ENCODE assay signal across 18 cellular contexts in genomic region chr11:70698871-70699270, GRCh38.
"Had no signal": no experiment of that assay in that cellular context is flagged by ENCODE, and none has a peak within 500 bp of the region (broad histone marks: within the 10 kb centered on the region; RNA-seq: fewer than 3 reads in every experiment).

No MANE protein-coding gene starts in this region.

- H3K36me3 Mint-ChIP-seq: activated naive CD4-positive, alpha-beta T cell treated with anti-CD3 and anti-CD28 coated beads, Interleukin-2, amount 10 ng/mL, durations not matched to agents 7 days and 5 days; activated naive CD8-positive, alpha-beta T cell treated with anti-CD3 and anti-CD28 coated beads for 36 hours had no signal

- H3K9me3 ChIP-seq: SJCRH30, SK-N-SH had no signal

- H3K4me1 Mint-ChIP-seq: activated CD4-positive, alpha-beta T cell treated with anti-CD3 and anti-CD28 coated beads for 36 hours; activated naive CD8-positive, alpha-beta T cell treated with anti-CD3 and anti-CD28 coated beads for 36 hours had no signal

- ATAC-seq: activated CD4-positive, alpha-beta T cell treated with anti-CD3 and anti-CD28 coated beads for 36 hours; activated CD8-positive, alpha-beta T cell treated with anti-CD3 and anti-CD28 coated beads for 36 hours; activated T-cell treated with anti-CD3 and anti-CD28 coated beads, Interleukin-2, amount 50 U/mL, for 72 hours had no signal

- H3K27ac Mint-ChIP-seq: activated CD4-positive, alpha-beta T cell treated with anti-CD3 and anti-CD28 coated beads for 36 hours; activated CD8-positive, alpha-beta T cell treated with anti-CD3 and anti-CD28 coated beads for 36 hours; activated naive CD4-positive, alpha-beta T cell treated with anti-CD3 and anti-CD28 coated beads, Interleukin-2, amount 10 ng/mL, durations not matched to agents 7 days and 5 days; activated naive CD8-positive, alpha-beta T cell treated with anti-CD3 and anti-CD28 coated beads for 36 hours; activated T-cell treated with anti-CD3 and anti-CD28 coated beads, Interleukin-2, amount 50 U/mL, for 72 hours; activated T-helper 2 cell treated with anti-CD3 and anti-CD28 coated beads, Interferon-gamma antibody, Interleukin-2, Interleukin-4, amounts not matched to agents 10 μg/mL and 5 μg/mL and 100 μg/mL, durations not matched to agents 14 hours and 24 hours and 36 hours had no signal

- H3K9me3 Mint-ChIP-seq: activated CD8-positive, alpha-beta T cell treated with anti-CD3 and anti-CD28 coated beads for 36 hours; activated naive CD4-positive, alpha-beta T cell treated with anti-CD3 and anti-CD28 coated beads, Interleukin-2, amount 10 ng/mL, durations not matched to agents 7 days and 5 days; activated naive CD8-positive, alpha-beta T cell treated with anti-CD3 and anti-CD28 coated beads for 36 hours; activated T-cell treated with anti-CD3 and anti-CD28 coated beads, Interleukin-2, amount 50 U/mL, for 72 hours; activated T-helper 2 cell treated with anti-CD3 and anti-CD28 coated beads, Interferon-gamma antibody, Interleukin-2, Interleukin-4, amounts not matched to agents 10 μg/mL and 5 μg/mL and 100 μg/mL, durations not matched to agents 14 hours and 24 hours and 36 hours had no signal

- H3K36me3 ChIP-seq: SJCRH30, WERI-Rb-1 had no signal

- H3K27me3 Mint-ChIP-seq: activated CD8-positive, alpha-beta T cell treated with anti-CD3 and anti-CD28 coated beads for 36 hours had no signal

- H3K27ac ChIP-seq: SJCRH30, WERI-Rb-1 had no signal

- H3K27me3 ChIP-seq: SJCRH30 had no signal

- DNase-seq: activated CD4-positive, alpha-beta T cell treated with anti-CD3 and anti-CD28 coated beads for 36 hours; activated CD8-positive, alpha-beta memory T cell treated with anti-CD3 and anti-CD28 coated beads, Interleukin-2, amount 50 U/mL, for 4 hours; activated CD8-positive, alpha-beta T cell treated with anti-CD3 and anti-CD28 coated beads for 36 hours; activated gamma-delta T cell treated with Interleukin-2 at 50 U/mL for 16 hours; activated naive CD4-positive, alpha-beta T cell treated with anti-CD3 and anti-CD28 coated beads, Interleukin-2, amount 10 ng/mL, durations not matched to agents 7 days and 5 days; activated naive CD8-positive, alpha-beta T cell treated with anti-CD3 and anti-CD28 coated beads for 36 hours; activated T-cell treated with anti-CD3 and anti-CD28 coated beads, Interleukin-2, amount 50 U/mL, for 72 hours; Kasumi-1; NCI-H1436 treated with DMSO at 0.1 percent for 48 hours; NCI-H187; NK-92 treated with Interleukin-12 subunit alpha and Interleukin-12 subunit beta, amount 100 ng/mL, for 24 hours; OCI-M1; Right ventricle myocardium superior; SJCRH30; SK-N-SH; T-helper 1 cell; WERI-Rb-1 had no signal

- H3K4me3 Mint-ChIP-seq: activated CD4-positive, alpha-beta T cell treated with anti-CD3 and anti-CD28 coated beads for 36 hours; activated CD8-positive, alpha-beta T cell treated with anti-CD3 and anti-CD28 coated beads for 36 hours; activated naive CD4-positive, alpha-beta T cell treated with anti-CD3 and anti-CD28 coated beads, Interleukin-2, amount 10 ng/mL, durations not matched to agents 7 days and 5 days; activated naive CD8-positive, alpha-beta T cell treated with anti-CD3 and anti-CD28 coated beads for 36 hours; activated T-cell treated with anti-CD3 and anti-CD28 coated beads, Interleukin-2, amount 50 U/mL, for 72 hours had no signal

- H3K4me1 ChIP-seq: SJCRH30 had no signal

- H3K9ac ChIP-seq: SK-N-SH had no signal

- H3K4me3 ChIP-seq: SJCRH30 had no signal
